8 cellular contexts compared by ENCODE assay signal in the genomic region with DNA sequence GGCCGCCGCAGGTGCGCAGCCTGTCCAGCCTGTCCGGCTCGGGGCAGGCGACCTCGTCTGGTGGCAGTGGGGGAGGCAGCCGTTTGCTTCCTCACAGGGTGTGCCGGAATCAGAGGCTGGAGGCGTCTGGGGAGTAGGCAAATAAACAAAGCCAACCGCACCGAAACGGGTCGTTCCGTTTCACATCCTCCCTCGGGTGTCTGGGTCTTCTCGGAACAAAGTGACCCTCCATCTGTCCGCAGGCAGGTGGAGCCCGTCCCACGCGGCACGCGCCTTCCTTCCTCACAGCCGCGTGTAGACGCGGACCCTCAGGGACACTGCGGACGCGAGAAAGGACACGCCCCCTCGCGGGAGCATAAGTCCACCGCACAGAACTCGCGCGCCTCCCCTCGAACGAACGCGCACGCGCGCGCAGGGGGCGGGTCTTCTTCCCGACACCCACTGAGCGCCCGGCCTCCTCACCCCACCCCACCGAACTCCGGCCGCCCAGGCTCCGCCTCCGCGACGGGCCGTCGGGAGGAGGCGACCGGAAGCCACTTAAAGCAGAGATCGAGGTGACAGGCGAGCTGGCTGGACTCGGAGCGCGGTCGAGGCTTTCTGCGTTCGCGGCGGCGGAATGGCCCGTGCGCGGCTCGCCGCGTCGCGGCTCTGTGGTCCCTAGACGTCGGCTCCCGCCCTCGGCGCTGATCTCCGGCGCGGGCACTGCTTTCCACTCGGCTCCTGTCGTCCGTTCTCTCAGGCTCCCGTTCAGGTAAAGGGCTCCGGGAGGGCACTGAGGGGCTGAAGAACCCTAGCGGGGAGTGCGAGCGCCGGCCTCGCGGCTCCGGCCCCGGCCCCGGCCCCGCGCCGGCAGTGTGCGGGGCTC. TPM values are rescaled to one million over a fixed set of nuclear protein-coding genes. Genes with fewer than 3 reads are reported as not detected.
DNase-seq lines count a peak whose midpoint lies in the region; ATAC-seq, FAIRE-seq and TF ChIP-seq lines count a peak whose summit lies in the region.

A gene with protein sequence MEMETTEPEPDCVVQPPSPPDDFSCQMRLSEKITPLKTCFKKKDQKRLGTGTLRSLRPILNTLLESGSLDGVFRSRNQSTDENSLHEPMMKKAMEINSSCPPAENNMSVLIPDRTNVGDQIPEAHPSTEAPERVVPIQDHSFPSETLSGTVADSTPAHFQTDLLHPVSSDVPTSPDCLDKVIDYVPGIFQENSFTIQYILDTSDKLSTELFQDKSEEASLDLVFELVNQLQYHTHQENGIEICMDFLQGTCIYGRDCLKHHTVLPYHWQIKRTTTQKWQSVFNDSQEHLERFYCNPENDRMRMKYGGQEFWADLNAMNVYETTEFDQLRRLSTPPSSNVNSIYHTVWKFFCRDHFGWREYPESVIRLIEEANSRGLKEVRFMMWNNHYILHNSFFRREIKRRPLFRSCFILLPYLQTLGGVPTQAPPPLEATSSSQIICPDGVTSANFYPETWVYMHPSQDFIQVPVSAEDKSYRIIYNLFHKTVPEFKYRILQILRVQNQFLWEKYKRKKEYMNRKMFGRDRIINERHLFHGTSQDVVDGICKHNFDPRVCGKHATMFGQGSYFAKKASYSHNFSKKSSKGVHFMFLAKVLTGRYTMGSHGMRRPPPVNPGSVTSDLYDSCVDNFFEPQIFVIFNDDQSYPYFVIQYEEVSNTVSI (plus strand): TSS at position 545 of the 865 bp plus-strand sequence. CDS start 3,108 bp downstream, outside the sequence.

- DNase-seq in Ammon's horn (ENCODE audit: low spot score) = peak; percentile 98
- peak; percentile 93 for DNase-seq in NCI-H460 (ENCODE audit: extremely low read depth, low read depth)
- DNase-seq in activated CD4-positive, alpha-beta T cell treated with anti-CD3 and anti-CD28 coated beads for 1 hour = peak; percentile 98
- DNase-seq in cerebellum (ENCODE audit: low spot score) = peak; percentile 97
- DNase-seq in kidney = peak; percentile 100
- DNase-seq in stimulated activated CD4-positive, alpha-beta T cell treated with anti-CD3 and anti-CD28 coated beads, Interleukin-15, amount 100 ng/mL, for 24 hours = peak; percentile 99

- intact Hi-C loops in kidney (cut with DNase I) = loop anchor here (10.0 kb wide), 1 partner anchor 401 kb away; no protein-coding TSS in a partner anchor

- peak; percentile 100 for TF ChIP-seq POLR2A in GM19099 (IDR thresholded peaks at IDR 0.05; ENCODE audit: extremely low read depth, insufficient read length, low read depth)

- FAIRE-seq in kidney (lab: Jason Lieb, UNC) = peak; percentile 76

- peaks cover 7 to 9% of the 10 kb centered on the region in 2 donors for H3K36me3 ChIP-seq in kidney (ENCODE audit: control insufficient read depth in 1 of 2, insufficient read depth in 2 of 2, low read length in 2 of 2)

- peak within 1 kb of the TSS; percentile 90 to 94 for H3K27ac ChIP-seq in kidney (ENCODE audit: low read depth in 2 of 2, low read length in 2 of 2)

- H3K9me3 ChIP-seq in kidney (ENCODE audit: control insufficient read depth in 1 of 2, low read length in 2 of 2) = no peaks in the 10 kb centered on the region

- peak; percentile 47 for TF ChIP-seq CTCF in kidney (IDR thresholded peaks at IDR 0.05; ENCODE audit: borderline replicate concordance, extremely low read depth, insufficient read depth)

- H3K4me3 ChIP-seq in kidney (ENCODE audit: low read length in 2 of 2) = peak within 1 kb of the TSS; percentile 75 to 80

- ATAC-seq in HG03432 (IDR thresholded peaks at IDR 0.05; ENCODE audit: unreplicated experiment) = peak; percentile 83

- H3K4me1 ChIP-seq in kidney (ENCODE audit: control insufficient read depth in 1 of 2, insufficient read depth in 1 of 2, low read depth in 1 of 2, low read length in 2 of 2) = peaks cover 2 to 5% of the 10 kb centered on the region in 2 donors

- H3K9ac ChIP-seq in kidney (ENCODE audit: low read length in 2 of 2) = peak within 1 kb of the TSS; percentile 67 to 84

RNA-seq across cellular contexts. Expression of the gene that starts here (rescaled TPM):
- total RNA-seq in NCI-H460 (2014; rRNA removed; shearing (Covaris generic)) = 10.9 and 12.3 TPM in 2 replicates
- 6.5 and 7.9 TPM in 2 replicates for polyA plus RNA-seq in NCI-H460 (2014; cell fraction: nucleus; rRNA removed)
- total RNA-seq in cerebellum (17.7 TPM), kidney (21.8 TPM)
- polyA plus RNA-seq in kidney (ENCODE audit: insufficient read depth, low read depth, low replicate concordance) = 9.5 TPM

Comparison
In these comparisons a context has a peak if more than half of its experiments do, and no peak if none do; other contexts are left out.
1. Peak in every context shown above with its lines: DNase-seq, ATAC-seq, H3K4me3 ChIP-seq and H3K27ac ChIP-seq.